30 cellular contexts compared by ENCODE assay signal in the genomic region with DNA sequence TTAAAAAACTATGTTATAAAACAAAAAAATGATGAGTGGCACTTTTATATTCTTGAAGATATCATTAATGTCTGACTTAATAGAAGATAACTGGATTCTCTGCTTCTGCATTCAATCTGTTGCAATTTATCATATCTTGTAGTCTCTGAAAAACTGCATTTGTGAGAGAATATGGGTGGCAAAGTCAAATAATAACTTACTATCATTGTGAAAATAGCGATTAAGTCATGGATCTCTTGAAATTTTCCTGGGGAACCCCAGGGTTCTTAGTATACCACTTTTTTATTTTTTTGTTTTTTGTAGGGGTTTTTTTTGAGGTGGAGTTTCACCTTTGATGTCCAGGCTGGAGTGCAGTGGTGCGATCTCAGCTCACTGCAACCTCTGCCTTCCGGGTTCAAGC.
"Had no signal": no experiment of that assay in that cellular context is flagged by ENCODE, and none has a peak within 500 bp of the region (broad histone marks: within the 10 kb centered on the region; RNA-seq: fewer than 3 reads in every experiment).

No MANE protein-coding gene starts in this region.

- H3K4me1 ChIP-seq: adrenal gland, breast epithelium had no signal

- H3K27ac ChIP-seq: adrenal gland, body of pancreas, brain microvascular endothelial cell, breast epithelium, VCaP had no signal

- H3K36me3 ChIP-seq: adrenal gland, brain microvascular endothelial cell, breast epithelium had no signal

- ATAC-seq: activated CD8-positive, alpha-beta memory T cell treated with anti-CD3 and anti-CD28 coated beads, Interleukin-2, amount 10 ng/mL, durations not matched to agents 7 days and 5 days; activated CD8-positive, alpha-beta T cell treated with anti-CD3 and anti-CD28 coated beads, Interleukin-2, amount 10 ng/mL, durations not matched to agents 7 days and 5 days; activated naive CD4-positive, alpha-beta T cell treated with anti-CD3 and anti-CD28 coated beads, Interleukin-2, amount 50 U/mL, for 72 hours; body of pancreas had no signal

- DNase-seq: activated B cell treated with CpG ODN at 0.5 μM for 24 hours; activated CD4-positive, alpha-beta memory T cell treated with anti-CD3 and anti-CD28 coated beads, Interleukin-2, amount 10 ng/mL, durations not matched to agents 7 days and 5 days; activated CD4-positive, alpha-beta T cell treated with anti-CD3 and anti-CD28 coated beads for 4 hours; activated CD4-positive, alpha-beta T cell treated with anti-CD3 and anti-CD28 coated beads, Interleukin-2, amount 10 ng/mL, durations not matched to agents 7 days and 5 days; activated CD4-positive, alpha-beta T cell treated with anti-CD3 and anti-CD28 coated beads, Interleukin-2, amount 50 U/mL, for 48 hours; activated CD4-positive, CD25-positive, alpha-beta regulatory T cell treated with anti-CD3 and anti-CD28 coated beads, Interleukin-2, amount 50 U/mL, for 72 hours; activated CD8-positive, alpha-beta memory T cell treated with anti-CD3 and anti-CD28 coated beads for 24 hours; activated CD8-positive, alpha-beta memory T cell treated with anti-CD3 and anti-CD28 coated beads, Interleukin-2, amount 10 ng/mL, durations not matched to agents 7 days and 5 days; activated CD8-positive, alpha-beta memory T cell treated with anti-CD3 and anti-CD28 coated beads, Interleukin-2, amount 50 U/mL, for 48 hours; activated CD8-positive, alpha-beta T cell treated with anti-CD3 and anti-CD28 coated beads, Interleukin-2, amount 10 ng/mL, durations not matched to agents 7 days and 5 days; activated effector memory CD4-positive, alpha-beta T cell treated with Interleukin-2 at 50 U/mL for 16 hours; activated gamma-delta T cell; activated naive CD4-positive, alpha-beta T cell treated with anti-CD3 and anti-CD28 coated beads for 36 hours; activated naive CD4-positive, alpha-beta T cell treated with anti-CD3 and anti-CD28 coated beads, Interleukin-2, amount 50 U/mL, for 16 hours; activated naive CD8-positive, alpha-beta T cell treated with anti-CD3 and anti-CD28 coated beads for 36 hours; activated T-cell treated with anti-CD3 and anti-CD28 coated beads, Interleukin-2, amount 50 U/mL, for 24 hours; activated T-cell treated with anti-CD3 and anti-CD28 coated beads, Interleukin-2, amount 50 U/mL, for 48 hours; adrenal gland; amniotic stem cell; aorta; body of pancreas; brain microvascular endothelial cell; central memory CD4-positive, alpha-beta T cell; T-helper 2 cell; T-helper 9 cell had no signal

- H3K4me3 ChIP-seq: adrenal gland, body of pancreas, breast epithelium had no signal

- H3K27me3 ChIP-seq: adrenal gland, body of pancreas, brain microvascular endothelial cell, breast epithelium had no signal

- H3K9me3 ChIP-seq: adrenal gland, body of pancreas, breast epithelium had no signal

- FAIRE-seq: astrocyte, TTC549 had no signal
